ENCODE assay signal across 23 cellular contexts in the genomic region with DNA sequence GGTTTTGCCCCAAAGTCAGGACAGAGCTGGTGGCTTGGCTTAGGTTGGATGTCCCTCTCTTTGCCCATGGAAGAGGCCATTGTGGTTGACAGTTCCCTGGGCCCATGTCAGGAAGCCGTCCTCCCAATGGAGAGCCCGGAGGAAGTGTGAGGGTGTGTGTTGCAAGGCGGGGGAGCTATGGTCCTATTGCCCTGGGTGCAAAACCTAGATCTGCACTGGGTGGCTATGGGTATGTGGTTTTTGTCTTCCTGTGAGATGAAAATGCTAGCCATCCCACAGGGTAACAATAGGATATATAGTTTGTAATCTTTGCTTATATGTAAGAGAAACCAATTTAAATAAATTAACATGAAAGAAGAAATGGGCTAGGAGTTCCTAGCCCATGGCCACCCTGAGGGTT.
A peak's percentile ranks its signal among the peaks of the same experiment; 100 is the strongest.
DNase-seq lines count a peak whose midpoint lies in the region; ATAC-seq, FAIRE-seq and TF ChIP-seq lines count a peak whose summit lies in the region.
"Had no signal": no experiment of that assay in that cellular context is flagged by ENCODE, and none has a peak within 500 bp of the region (broad histone marks: within the 10 kb centered on the region; RNA-seq: fewer than 3 reads in every experiment).

No MANE protein-coding gene starts in this region.

- no peak overlapping the region; the same call in 1 of the 2 replicates for H2BK5ac ChIP-seq in H1 (ENCODE audit: low read depth, low read length)
- no peak overlapping the region for H2BK5ac ChIP-seq in neuronal stem cell (ENCODE audit: low read length)

- no peak for TF ChIP-seq POLR2A in H1 (IDR thresholded peaks at IDR 0.05; ENCODE audit: control extremely low read depth in 1 of 2, low read depth in 2 of 2, low read length in 2 of 2)

- H4K5ac ChIP-seq in H1 (ENCODE audit: insufficient read length, low read depth, low read length): no peak overlapping the region

- H3K4me1 ChIP-seq in GM23338 (ENCODE audit: insufficient read depth) (peaks cover 30% of the 10 kb centered on the region), H1 (replicated peaks in 1 of 4; ENCODE audit: control insufficient read depth in 3 of 4, insufficient read depth in 4 of 4, low read length in 3 of 4) (peaks cover 5 to 18% (median 12%) of the 10 kb centered on the region in 4 experiments), neuronal stem cell (ENCODE audit: control insufficient read depth in 2 of 2, insufficient read depth in 1 of 2, low read depth in 1 of 2, low read length in 2 of 2) (peaks cover 0 to 10% of the 10 kb centered on the region in 2 donors)
- H3K4me1 ChIP-seq: A549, Caco-2 had no signal

- peak overlapping the region; percentile 93; the same call in 1 of the 2 replicates for H2BK20ac ChIP-seq in H1 (ENCODE audit: low read length)

- H3K14ac ChIP-seq in H1 (ENCODE audit: insufficient read length) (no peak overlapping the region), neuronal stem cell (ENCODE audit: low read length) (no peak overlapping the region)

- H3K4me2 ChIP-seq in GM23338: no peak overlapping the region
- H3K4me2 ChIP-seq in H1 (ENCODE audit: insufficient read depth in 1 of 2, low read depth in 2 of 2, low read length in 2 of 2): peak overlapping the region in 1 of 2 experiments; percentile 19; a peak in 2 of 4 replicates
- no peak overlapping the region for H3K4me2 ChIP-seq in neuronal stem cell (ENCODE audit: insufficient read depth, low read length, poor library complexity, severe bottlenecking)
- H3K4me2 ChIP-seq: A549; BLaER1 treated with 17β-estradiol and CSF1 and Interleukin-3, amounts not matched to agents 10 nM and 100 nM had no signal

- H3K4me1 Mint-ChIP-seq in GM23338 (peaks cover 43% of the 10 kb centered on the region), natural killer cell (peaks cover 34 to 59% of the 10 kb centered on the region in 2 donors)
- H3K4me1 Mint-ChIP-seq: B cell had no signal

- no peak for TF ChIP-seq RAD21 in H1 (IDR thresholded peaks at IDR 0.05 in 1 of 2, conservative IDR thresholded peaks at IDR 0.05 in 1 of 2; ENCODE audit: low read depth in 2 of 2, low read length in 2 of 2)

- H3K23ac ChIP-seq in H1 (ENCODE audit: insufficient read length) (no peak overlapping the region), neuronal stem cell (ENCODE audit: low read depth, low read length, poor library complexity) (no peak overlapping the region)

- H3K9me3 Mint-ChIP-seq in GM23338 (no peaks in the 10 kb centered on the region), natural killer cell (no peaks in the 10 kb centered on the region)
- H3K9me3 Mint-ChIP-seq: CD4-positive, alpha-beta T cell; CD8-positive, alpha-beta T cell had no signal

- H3K56ac ChIP-seq in H1 (replicated peaks; ENCODE audit: insufficient read length, low read depth, low read length): no peak overlapping the region

- H3K27ac Mint-ChIP-seq in GM23338 (no peak overlapping the region), natural killer cell (peak overlapping the region; percentile 22 to 74)
- H3K27ac Mint-ChIP-seq: B cell; CD4-positive, alpha-beta T cell; CD8-positive, alpha-beta T cell had no signal

- intact Hi-C loops in natural killer cell (cut with micrococcal nuclease): no loop called here

- H3K9me3 ChIP-seq in H1 (ENCODE audit: insufficient read depth in 2 of 2, low read depth in 1 of 2, low read length in 1 of 2): no peaks in the 10 kb centered on the region
- H3K9me3 ChIP-seq in neuronal stem cell (replicated peaks in 1 of 2; ENCODE audit: control insufficient read depth in 2 of 2, insufficient read depth in 1 of 2, low read depth in 1 of 2, low read length in 2 of 2): no peaks in the 10 kb centered on the region
- H3K9me3 ChIP-seq: A549; BLaER1 treated with 17β-estradiol and CSF1 and Interleukin-3, amounts not matched to agents 10 nM and 100 nM; Caco-2 had no signal

- POLR2A ChIA-PET in H1 (lab: Charles Lee; ENCODE audit: partially characterized antibody): interaction anchor here (0.9 to 1.5 kb wide), 2 partner anchors 11 to 22 kb away, joined by 3 to 4 read pairs; no protein-coding TSS in a partner anchor

- H4K8ac ChIP-seq in H1 (ENCODE audit: extremely low read depth, insufficient read depth, low read length) (no peak overlapping the region), neuronal stem cell (ENCODE audit: low read depth, low read length) (no peak overlapping the region)

- H4K20me1 ChIP-seq in GM23338 (replicated peaks; ENCODE audit: insufficient read depth): no peaks in the 10 kb centered on the region
- no peaks in the 10 kb centered on the region for H4K20me1 ChIP-seq in H1 (replicated peaks in 1 of 2; ENCODE audit: control insufficient read depth in 1 of 2, insufficient read depth in 2 of 2, low read length in 2 of 2)
- H4K20me1 ChIP-seq: BLaER1 treated with 17β-estradiol and CSF1 and Interleukin-3, amounts not matched to agents 10 nM and 100 nM had no signal

- H2AFZ ChIP-seq in GM23338: no peak overlapping the region
- no peak overlapping the region for H2AFZ ChIP-seq in H1 (ENCODE audit: low read length)
- no peak overlapping the region for H2AFZ ChIP-seq in neuronal stem cell (ENCODE audit: low read length)

- no peak overlapping the region for H3K9ac ChIP-seq in H1 (replicated peaks in 1 of 4; ENCODE audit: extremely low read depth in 1 of 4, low read depth in 3 of 4, low read length in 3 of 4)
- no peak overlapping the region for H3K9ac ChIP-seq in neuronal stem cell (ENCODE audit: low read depth, low read length, poor library complexity)
- H3K9ac ChIP-seq: BLaER1 treated with 17β-estradiol and CSF1 and Interleukin-3, amounts not matched to agents 10 nM and 100 nM had no signal

- H3K36me3 ChIP-seq in GM23338 (ENCODE audit: insufficient read depth): no peaks in the 10 kb centered on the region
- no peaks in the 10 kb centered on the region for H3K36me3 ChIP-seq in H1 (ENCODE audit: control insufficient read depth in 2 of 4, insufficient read depth in 4 of 4, low read length in 3 of 4)
- H3K36me3 ChIP-seq in neuronal stem cell (replicated peaks in 1 of 2; ENCODE audit: control insufficient read depth in 2 of 2, insufficient read depth in 2 of 2, low read length in 2 of 2): no peaks in the 10 kb centered on the region
- H3K36me3 ChIP-seq: BLaER1 treated with 17β-estradiol and CSF1 and Interleukin-3, amounts not matched to agents 10 nM and 100 nM had no signal

- no peak for TF ChIP-seq EP300 in H1 (IDR thresholded peaks at IDR 0.05; ENCODE audit: borderline replicate concordance in 1 of 2, low read depth in 2 of 2, low read length in 2 of 2)

- H3K79me1 ChIP-seq in H1 (ENCODE audit: low read depth, low read length): no peaks in the 10 kb centered on the region
- no peaks in the 10 kb centered on the region for H3K79me1 ChIP-seq in neuronal stem cell (ENCODE audit: low read depth, low read length)

- H2AK5ac ChIP-seq in H1 (ENCODE audit: low read depth, low read length) (no peak overlapping the region), neuronal stem cell (ENCODE audit: low read depth, low read length) (no peak overlapping the region)

- H3K27me3 Mint-ChIP-seq in GM23338 (ENCODE audit: insufficient read depth, low read depth, poor library complexity) (peaks cover 23% of the 10 kb centered on the region), natural killer cell (ENCODE audit: low read depth in 2 of 2) (no peaks in the 10 kb centered on the region)
- H3K27me3 Mint-ChIP-seq: B cell; CD4-positive, alpha-beta T cell had no signal

- CTCF ChIA-PET in H1 (lab: Charles Lee; ENCODE audit: partially characterized antibody): interaction anchor here (0.6 to 2.5 kb wide), 12 partner anchors 11 to 425 kb away, joined by 3 to 17 read pairs (median 5); no protein-coding TSS in a partner anchor

- no peak for TF ChIP-seq CTCF in GM23338 (conservative IDR thresholded peaks at IDR 0.05; ENCODE audit: low read depth in 2 of 2)
- no peak for TF ChIP-seq CTCF in H1 (IDR thresholded peaks at IDR 0.05; ENCODE audit: control extremely low read depth in 1 of 3, insufficient read depth in 1 of 3, low read depth in 1 of 3, low read length in 3 of 3)
- TF ChIP-seq CTCF in natural killer cell (IDR thresholded peaks at IDR 0.05): no peak

- no peak overlapping the region for H3K4ac ChIP-seq in H1 (replicated peaks; ENCODE audit: insufficient read length, low read depth, low read length)
- H3K4ac ChIP-seq in neuronal stem cell (ENCODE audit: low read length): no peak overlapping the region

- H3K27ac ChIP-seq in GM23338 (ENCODE audit: low read depth) (no peak overlapping the region), H1 (ENCODE audit: low read depth, low read length) (no peak overlapping the region), neuronal stem cell (replicated peaks; ENCODE audit: low read length) (no peak overlapping the region)
- H3K27ac ChIP-seq: 22Rv1; A549; BLaER1 treated with 17β-estradiol and CSF1 and Interleukin-3, amounts not matched to agents 10 nM and 100 nM; C4-2B had no signal

- no peak overlapping the region for H4K91ac ChIP-seq in H1 (replicated peaks; ENCODE audit: insufficient read length, low read length)
- no peak overlapping the region for H4K91ac ChIP-seq in neuronal stem cell (ENCODE audit: low read depth, low read length, poor library complexity)

- H3K18ac ChIP-seq in H1 (ENCODE audit: extremely low read depth, low read length) (peak overlapping the region; percentile 71; the same call in 1 of the 2 replicates), neuronal stem cell (ENCODE audit: low read length) (peak overlapping the region; percentile 61)

- H3K79me2 ChIP-seq in GM23338 (replicated peaks; ENCODE audit: insufficient read depth) (no peaks in the 10 kb centered on the region), H1 (ENCODE audit: control insufficient read depth in 1 of 2, insufficient read depth in 2 of 2, low read length in 2 of 2) (no peaks in the 10 kb centered on the region)

- no peak for FAIRE-seq in H1 (lab: Jason Lieb, UNC)
- FAIRE-seq: A549, D721Med, G401.6, GM12891, GM19239 had no signal

- H2BK12ac ChIP-seq in H1 (ENCODE audit: low read depth, low read length) (peak overlapping the region; percentile 95; the same call in 1 of the 2 replicates), neuronal stem cell (ENCODE audit: low read length) (no peak overlapping the region)

- peak; percentile 14; the same call in 2 of the 3 replicates for ATAC-seq in GM23338
- ATAC-seq in natural killer cell: peak in 2 of 3 donors; percentile 31 to 58
- ATAC-seq in HG03108 (IDR thresholded peaks at IDR 0.05; ENCODE audit: unreplicated experiment): no peak
- no peak for ATAC-seq in HG03280 (IDR thresholded peaks at IDR 0.05; ENCODE audit: unreplicated experiment)
- ATAC-seq: A549; CD8-positive, alpha-beta T cell had no signal

- no peaks in the 10 kb centered on the region; the same call in 2 of the 3 replicates for H3K36me3 Mint-ChIP-seq in GM23338 (ENCODE audit: low read depth)
- H3K36me3 Mint-ChIP-seq in natural killer cell: no peaks in the 10 kb centered on the region
- H3K36me3 Mint-ChIP-seq: CD8-positive, alpha-beta T cell had no signal

- H3K27me3 ChIP-seq in GM23338 (ENCODE audit: insufficient read depth): peaks cover 15% of the 10 kb centered on the region; the same call in 1 of the 2 replicates
- H3K27me3 ChIP-seq in H1 (replicated peaks in 1 of 4; ENCODE audit: control insufficient read depth in 3 of 4, extremely low read depth in 1 of 4, insufficient read depth in 3 of 4, low read length in 3 of 4): peaks cover 0 to 18% (median 14%) of the 10 kb centered on the region in 4 experiments; a peak in 5 of 7 replicates
- no peaks in the 10 kb centered on the region for H3K27me3 ChIP-seq in neuronal stem cell (ENCODE audit: control insufficient read depth in 3 of 3, insufficient read depth in 3 of 3, low read depth in 1 of 3, low read length in 3 of 3)
- H3K27me3 ChIP-seq: BLaER1 treated with 17β-estradiol and CSF1 and Interleukin-3, amounts not matched to agents 10 nM and 100 nM had no signal

- H2BK15ac ChIP-seq in H1 (ENCODE audit: low read length) (no peak overlapping the region), neuronal stem cell (ENCODE audit: low read length) (no peak overlapping the region)

- H2BK120ac ChIP-seq in H1 (replicated peaks; ENCODE audit: low read depth, low read length) (no peak overlapping the region), neuronal stem cell (ENCODE audit: low read depth, low read length) (no peak overlapping the region)

- peaks cover 10% of the 10 kb centered on the region; the same call in 1 of the 2 replicates for H3K9me2 ChIP-seq in GM23338 (ENCODE audit: insufficient read depth)

- 64% methylated on average over 3 of the region's 3 CpGs; no CpG with 5 or more reads in 1 of the 2 experiments for WGBS in H1 (ENCODE audit: extremely low coverage in 1 of 2, insufficient coverage in 1 of 2, insufficient read length in 1 of 2, insufficient replicate concordance in 2 of 2, low coverage in 1 of 2, low lambda C conversion rate in 2 of 2, missing lambda C conversion rate in 1 of 2), 2 experiments
- no CpG with 5 or more reads among the region's 3 CpGs for WGBS in neuronal stem cell (ENCODE audit: extremely low coverage in 2 of 2, insufficient read length in 2 of 2, insufficient replicate concordance in 1 of 2), 2 donors

- no peak overlapping the region for H3K4me3 ChIP-seq in GM23338
- H3K4me3 ChIP-seq in H1 (ENCODE audit: extremely low read depth in 1 of 4, insufficient read depth in 2 of 4, low read depth in 3 of 4, low read length in 4 of 4): no peak overlapping the region
- H3K4me3 ChIP-seq in neuronal stem cell (ENCODE audit: low read length in 2 of 2): no peak overlapping the region
- H3K4me3 ChIP-seq: A549; BLaER1 treated with 17β-estradiol and CSF1 and Interleukin-3, amounts not matched to agents 10 nM and 100 nM had no signal

- no peaks in the 10 kb centered on the region; the same call in 1 of the 2 replicates for H3K23me2 ChIP-seq in H1 (ENCODE audit: low read depth, low read length)

- DNase-seq in GM23338 (ENCODE audit: low spot score) (no peak), H1 (ENCODE audit: low read depth in 1 of 2, low spot score in 2 of 2) (no peak), natural killer cell (no peak), neuronal stem cell (ENCODE audit: low spot score) (no peak), SHP77 (lab: John Stamatoyannopoulos, UW) (no peak)
- DNase-seq: AML-193; Caco-2; Calu3; CD4-positive, alpha-beta T cell; CD8-positive, alpha-beta T cell; DMS79 treated with DMSO at 0.1 percent for 48 hours; GF-D8 had no signal

- H3F3A ChIP-seq in GM23338 (replicated peaks; ENCODE audit: low read depth): peaks cover 5% of the 10 kb centered on the region; the same call in 1 of the 2 replicates

- no peak overlapping the region for H3K4me3 Mint-ChIP-seq in GM23338
- peak overlapping the region; percentile 67 for H3K4me3 Mint-ChIP-seq in natural killer cell
- H3K4me3 Mint-ChIP-seq: B cell; CD4-positive, alpha-beta T cell; CD8-positive, alpha-beta T cell had no signal

Comparison
In these comparisons a context has a peak if more than half of its experiments do, and no peak if none do; other contexts are left out.
1. ATAC-seq: peak in GM23338 (single experiment) and natural killer cell (2 of 3); none in HG03108 (single experiment) and HG03280 (single experiment).